7 cellular contexts compared by ENCODE assay signal in genomic region chr3:130178855-130179254, GRCh38.
A peak's percentile ranks its signal among the peaks of the same experiment; 100 is the strongest.
DNase-seq lines count a peak whose midpoint lies in the region; ATAC-seq and TF ChIP-seq lines count a peak whose summit lies in the region.
"Not testable (repeated sequence)": the region's sequence is repeated elsewhere in the genome, so short reads cannot be mapped to it uniquely, and the experiment has no call there.

No MANE protein-coding gene starts in this region.

- not testable (repeated sequence) for H2AFZ ChIP-seq in OCI-LY3 (ENCODE audit: low read depth, low read length)
- H2AFZ ChIP-seq in parathyroid adenoma, result peak overlapping the region; percentile 43

- not testable (repeated sequence) for H3K27me3 Mint-ChIP-seq in activated CD4-positive, alpha-beta memory T cell treated with anti-CD3 and anti-CD28 coated beads, Interleukin-2, amount 10 ng/mL, durations not matched to agents 7 days and 5 days; activated naive CD4-positive, alpha-beta T cell treated with anti-CD3 and anti-CD28 coated beads, Interleukin-2, amount 10 ng/mL, durations not matched to agents 7 days and 5 days; central memory CD8-positive, alpha-beta T cell; memory B cell

- not testable (repeated sequence) for H3K36me3 ChIP-seq in OCI-LY3 (replicated peaks; ENCODE audit: low read depth, low read length); parathyroid adenoma (ENCODE audit: control insufficient read depth, insufficient read depth, low read length)

- not testable (repeated sequence) for ATAC-seq in central memory CD8-positive, alpha-beta T cell (replicated peaks; ENCODE audit: extremely low read depth, poor library complexity, severe bottlenecking); memory B cell (ENCODE audit: low read depth)

- peak overlapping the region; percentile 71 for H3K4me3 Mint-ChIP-seq in activated CD4-positive, alpha-beta memory T cell treated with anti-CD3 and anti-CD28 coated beads, Interleukin-2, amount 10 ng/mL, durations not matched to agents 7 days and 5 days
- peak overlapping the region; percentile 67 for H3K4me3 Mint-ChIP-seq in activated naive CD4-positive, alpha-beta T cell treated with anti-CD3 and anti-CD28 coated beads, Interleukin-2, amount 10 ng/mL, durations not matched to agents 7 days and 5 days
- H3K4me3 Mint-ChIP-seq in central memory CD8-positive, alpha-beta T cell, result peak overlapping the region; percentile 76
- peak overlapping the region; percentile 66 for H3K4me3 Mint-ChIP-seq in memory B cell

- H3K4me3 ChIP-seq in GM12864 (ENCODE audit: low read depth, low read length); parathyroid adenoma (ENCODE audit: low read depth, low read length): not testable (repeated sequence)
- peak overlapping the region; percentile 76 for H3K4me3 ChIP-seq in OCI-LY3 (ENCODE audit: low read length)

- CTCF ChIA-PET in activated CD4-positive, alpha-beta memory T cell treated with anti-CD3 and anti-CD28 coated beads, Interleukin-2, amount 10 ng/mL, durations not matched to agents 7 days and 5 days (lab: Charles Lee); activated naive CD4-positive, alpha-beta T cell treated with anti-CD3 and anti-CD28 coated beads, Interleukin-2, amount 10 ng/mL, durations not matched to agents 7 days and 5 days (lab: Charles Lee): not testable (repeated sequence)

- peak overlapping the region; percentile 93 for H3K4me2 ChIP-seq in OCI-LY3 (ENCODE audit: low read length)
- not testable (repeated sequence) for H3K4me2 ChIP-seq in parathyroid adenoma (ENCODE audit: low read length)

- peaks cover 26% of the 10 kb centered on the region for H3K4me1 Mint-ChIP-seq in activated CD4-positive, alpha-beta memory T cell treated with anti-CD3 and anti-CD28 coated beads, Interleukin-2, amount 10 ng/mL, durations not matched to agents 7 days and 5 days
- H3K4me1 Mint-ChIP-seq in activated naive CD4-positive, alpha-beta T cell treated with anti-CD3 and anti-CD28 coated beads, Interleukin-2, amount 10 ng/mL, durations not matched to agents 7 days and 5 days, result peaks cover 27% of the 10 kb centered on the region
- peaks cover 22% of the 10 kb centered on the region for H3K4me1 Mint-ChIP-seq in central memory CD8-positive, alpha-beta T cell
- peaks cover 15% of the 10 kb centered on the region for H3K4me1 Mint-ChIP-seq in memory B cell

- H3K27me3 ChIP-seq in OCI-LY3 (ENCODE audit: low read depth, low read length); parathyroid adenoma (ENCODE audit: control insufficient read depth, insufficient read depth, low read length): not testable (repeated sequence)

- H3K27ac Mint-ChIP-seq in activated CD4-positive, alpha-beta memory T cell treated with anti-CD3 and anti-CD28 coated beads, Interleukin-2, amount 10 ng/mL, durations not matched to agents 7 days and 5 days, result peak overlapping the region; percentile 80
- peak overlapping the region; percentile 82 for H3K27ac Mint-ChIP-seq in activated naive CD4-positive, alpha-beta T cell treated with anti-CD3 and anti-CD28 coated beads, Interleukin-2, amount 10 ng/mL, durations not matched to agents 7 days and 5 days
- H3K27ac Mint-ChIP-seq in central memory CD8-positive, alpha-beta T cell (ENCODE audit: low read depth), result peak overlapping the region; percentile 98
- peak overlapping the region; percentile 89 for H3K27ac Mint-ChIP-seq in memory B cell

- H3K27ac ChIP-seq in OCI-LY3 (ENCODE audit: low read length) (peak overlapping the region; percentile 68), parathyroid adenoma (peak overlapping the region; percentile 84)

- H3K4me1 ChIP-seq in OCI-LY3 (ENCODE audit: low read length), result peaks cover 29% of the 10 kb centered on the region
- H3K4me1 ChIP-seq in parathyroid adenoma, result peaks cover 14% of the 10 kb centered on the region

- H3K9me3 ChIP-seq in OCI-LY3 (ENCODE audit: insufficient read depth, low read length); parathyroid adenoma (ENCODE audit: control insufficient read depth, low read length): not testable (repeated sequence)

- H4K20me1 ChIP-seq in OCI-LY3 (ENCODE audit: insufficient read depth, low read length), result not testable (repeated sequence)

- DNase-seq in GM12864 (ENCODE audit: low read depth), result peak; percentile 41
- not testable (repeated sequence) for DNase-seq in activated CD4-positive, alpha-beta memory T cell treated with anti-CD3 and anti-CD28 coated beads, Interleukin-2, amount 10 ng/mL, durations not matched to agents 7 days and 5 days; activated naive CD4-positive, alpha-beta T cell treated with anti-CD3 and anti-CD28 coated beads, Interleukin-2, amount 10 ng/mL, durations not matched to agents 7 days and 5 days; central memory CD8-positive, alpha-beta T cell (ENCODE audit: low spot score in 2 of 2); memory B cell (ENCODE audit: low spot score in 2 of 2)

- POLR2A ChIA-PET in activated CD4-positive, alpha-beta memory T cell treated with anti-CD3 and anti-CD28 coated beads, Interleukin-2, amount 10 ng/mL, durations not matched to agents 7 days and 5 days (lab: Charles Lee), result interaction anchor here (0.9 kb wide), 1 partner anchor 715 kb away, joined by 3 read pairs; the partner anchor contains the start of gene ATP2C1

- not testable (repeated sequence) for H3K79me2 ChIP-seq in OCI-LY3 (ENCODE audit: low read length); parathyroid adenoma

- H3K9ac ChIP-seq in OCI-LY3 (ENCODE audit: low read length), result peak overlapping the region; percentile 55; the same call in 1 of the 2 replicates
- not testable (repeated sequence) for H3K9ac ChIP-seq in parathyroid adenoma

- TF ChIP-seq CTCF in GM12864 (IDR thresholded peaks at IDR 0.05; ENCODE audit: low read depth, low read length, missing control alignments); OCI-LY3 (IDR thresholded peaks at IDR 0.05; ENCODE audit: low read depth, low read length); parathyroid adenoma (IDR thresholded peaks at IDR 0.05): not testable (repeated sequence)

- not testable (repeated sequence) for H3K36me3 Mint-ChIP-seq in activated CD4-positive, alpha-beta memory T cell treated with anti-CD3 and anti-CD28 coated beads, Interleukin-2, amount 10 ng/mL, durations not matched to agents 7 days and 5 days (ENCODE audit: low read depth); activated naive CD4-positive, alpha-beta T cell treated with anti-CD3 and anti-CD28 coated beads, Interleukin-2, amount 10 ng/mL, durations not matched to agents 7 days and 5 days; central memory CD8-positive, alpha-beta T cell (ENCODE audit: insufficient read depth); memory B cell

- H3K9me3 Mint-ChIP-seq in activated CD4-positive, alpha-beta memory T cell treated with anti-CD3 and anti-CD28 coated beads, Interleukin-2, amount 10 ng/mL, durations not matched to agents 7 days and 5 days; activated naive CD4-positive, alpha-beta T cell treated with anti-CD3 and anti-CD28 coated beads, Interleukin-2, amount 10 ng/mL, durations not matched to agents 7 days and 5 days; central memory CD8-positive, alpha-beta T cell; memory B cell: not testable (repeated sequence)
